In the genomic region with DNA sequence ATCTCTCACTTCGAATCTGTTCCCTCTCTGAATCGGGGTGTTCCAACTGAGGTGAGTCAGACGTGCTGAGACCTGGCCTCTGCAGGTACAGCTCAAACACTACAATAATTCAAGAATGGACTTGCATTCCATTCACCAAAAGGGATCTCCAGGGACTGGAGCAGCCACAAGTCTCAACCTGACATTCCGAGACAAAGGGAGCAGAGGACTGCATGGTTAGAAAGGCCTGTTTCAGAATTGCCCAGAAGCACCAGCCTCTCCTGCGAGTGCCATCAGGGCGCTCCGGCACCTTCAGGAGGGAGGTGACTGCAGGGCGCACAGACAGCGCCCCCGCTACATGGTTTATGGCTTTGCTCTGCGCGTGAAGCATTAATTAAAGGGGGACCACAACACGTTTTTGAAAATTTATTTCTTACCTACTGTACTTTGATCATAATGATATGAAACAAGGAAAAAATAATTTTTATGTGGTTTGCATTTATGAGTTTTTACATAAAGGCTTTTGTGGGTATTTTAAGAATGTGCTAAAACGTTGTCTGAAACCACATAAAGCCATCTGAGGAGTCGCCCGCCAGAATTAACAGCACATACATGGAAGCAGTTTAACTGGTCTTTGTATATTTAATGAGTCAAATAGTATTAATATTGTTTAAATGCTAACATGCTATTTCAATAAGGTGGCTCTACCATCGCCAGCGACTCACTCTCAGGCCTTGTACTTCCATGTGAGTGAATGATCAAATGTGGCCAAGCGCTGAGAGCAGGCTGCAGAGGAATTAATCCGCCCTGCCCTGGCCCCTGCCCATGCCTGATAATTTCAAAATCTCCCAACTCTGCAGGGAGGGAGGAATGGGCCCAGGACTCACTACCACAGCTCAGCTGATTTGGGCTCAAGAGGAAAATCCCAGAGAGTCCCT, we compare ENCODE assay signal across 10 cellular contexts. TPM values are rescaled to one million over a fixed set of nuclear protein-coding genes. Genes with fewer than 3 reads are reported as not detected.
DNase-seq lines count a peak whose midpoint lies in the region; ATAC-seq and TF ChIP-seq lines count a peak whose summit lies in the region.
"Had no signal": no experiment of that assay in that cellular context is flagged by ENCODE, and none has a peak within 500 bp of the region (broad histone marks: within the 10 kb centered on the region; RNA-seq: fewer than 3 reads in every experiment).

No MANE protein-coding gene starts in this region.

- H3K9me3 Mint-ChIP-seq in HFFc6 = no peaks in the 10 kb centered on the region

- peak; percentile 82 for ATAC-seq in left lung

- DNase-seq in HFFc6 = no peak
- DNase-seq in amniotic epithelial cell (ENCODE audit: low read depth) = peak; percentile 59
- no peak for DNase-seq in left lung
- no peak for DNase-seq in lower leg skin (ENCODE audit: low spot score in 2 of 2)
- DNase-seq in adrenal gland = no peak
- no peak for DNase-seq in NCI-H510A (lab: John Stamatoyannopoulos, UW)
- DNase-seq in NCI-H524 treated with DMSO at 0.1 percent for 48 hours (lab: John Stamatoyannopoulos, UW) = no peak
- DNase-seq: NCI-H446, SK-N-SH had no signal

- no peak overlapping the region for H3K9ac ChIP-seq in BLaER1 treated with 17β-estradiol and CSF1 and Interleukin-3, amounts not matched to agents 10 nM and 100 nM
- H3K9ac ChIP-seq: SK-N-SH had no signal

- peaks cover 23 to 99% (median 69%) of the 10 kb centered on the region in 11 experiments for H3K36me3 ChIP-seq in BLaER1 treated with 17β-estradiol and CSF1 and Interleukin-3, amounts not matched to agents 10 nM and 100 nM
- H3K36me3 ChIP-seq in left lung (peaks cover 0 to 30% of the 10 kb centered on the region in 2 donors), adrenal gland (replicated peaks in 1 of 2) (peaks cover 0 to 7% of the 10 kb centered on the region in 2 donors)

- 42 to 48% methylated on average over 20 of the region's 20 CpGs for WGBS in lower leg skin, 2 donors
- WGBS in adrenal gland, 4 donors = 86 to 95% (median 90%) methylated on average over 20 of the region's 20 CpGs

- no peak for TF ChIP-seq CTCF in HFFc6 (IDR thresholded peaks at IDR 0.05)
- TF ChIP-seq CTCF in left lung (IDR thresholded peaks at IDR 0.05) = no peak
- TF ChIP-seq CTCF in lower leg skin (IDR thresholded peaks at IDR 0.05) = no peak
- no peak for TF ChIP-seq CTCF in adrenal gland (IDR thresholded peaks at IDR 0.05)

- H3K4me2 ChIP-seq in BLaER1 treated with 17β-estradiol and CSF1 and Interleukin-3, amounts not matched to agents 10 nM and 100 nM = peak overlapping the region in 8 of 11 experiments; percentile 35 to 77 (median 58); a peak in 14 of 22 replicates
- H3K4me2 ChIP-seq: SK-N-SH had no signal

- H3K27me3 Mint-ChIP-seq in HFFc6 (ENCODE audit: insufficient read depth) = no peaks in the 10 kb centered on the region; the same call in none of the 2 replicates

- H4K20me1 ChIP-seq in BLaER1 treated with 17β-estradiol and CSF1 and Interleukin-3, amounts not matched to agents 10 nM and 100 nM = peaks cover 54 to 100% (median 96%) of the 10 kb centered on the region in 11 experiments

- peak overlapping the region; percentile 45; the same call in 1 of the 2 replicates for H3K27ac Mint-ChIP-seq in HFFc6

- H3K36me3 Mint-ChIP-seq in HFFc6 (ENCODE audit: low read depth) = peaks cover 8% of the 10 kb centered on the region; the same call in 1 of the 2 replicates

- no peak for TF ChIP-seq POLR2A in lower leg skin (IDR thresholded peaks at IDR 0.05)
- TF ChIP-seq POLR2A in adrenal gland (IDR thresholded peaks at IDR 0.05) = no peak

- peaks cover 29% of the 10 kb centered on the region for H3K4me1 Mint-ChIP-seq in HFFc6 (ENCODE audit: low read depth)

- no peaks in the 10 kb centered on the region for H3K27me3 ChIP-seq in BLaER1 treated with 17β-estradiol and CSF1 and Interleukin-3, amounts not matched to agents 10 nM and 100 nM
- H3K27me3 ChIP-seq in left lung (no peaks in the 10 kb centered on the region), adrenal gland (no peaks in the 10 kb centered on the region)

- no peaks in the 10 kb centered on the region for H3K9me3 ChIP-seq in BLaER1 treated with 17β-estradiol and CSF1 and Interleukin-3, amounts not matched to agents 10 nM and 100 nM (replicated peaks in 1 of 11)
- H3K9me3 ChIP-seq in left lung = no peaks in the 10 kb centered on the region
- H3K9me3 ChIP-seq in adrenal gland (replicated peaks in 1 of 3) = no peaks in the 10 kb centered on the region
- H3K9me3 ChIP-seq: SK-N-SH had no signal

- no peak overlapping the region for H3K4me3 ChIP-seq in BLaER1 treated with 17β-estradiol and CSF1 and Interleukin-3, amounts not matched to agents 10 nM and 100 nM
- no peak overlapping the region for H3K4me3 ChIP-seq in left lung
- H3K4me3 ChIP-seq in lower leg skin (ENCODE audit: low read depth, poor library complexity, severe bottlenecking) = no peak overlapping the region
- H3K4me3 ChIP-seq in adrenal gland = no peak overlapping the region

- no peak overlapping the region; the same call in 1 of the 2 replicates for H3K4me3 Mint-ChIP-seq in HFFc6

- intact Hi-C loops in left lung (cut with DNase I) (no loop called here), lower leg skin (cut with DNase I; ENCODE audit: low total_unique reads) (no loop called here), adrenal gland (cut with DNase I) (no loop called here)

- no peak overlapping the region for H3K27ac ChIP-seq in BLaER1 treated with 17β-estradiol and CSF1 and Interleukin-3, amounts not matched to agents 10 nM and 100 nM
- no peak overlapping the region for H3K27ac ChIP-seq in left lung
- no peak overlapping the region for H3K27ac ChIP-seq in adrenal gland

- peaks cover 0 to 41% (median 36%) of the 10 kb centered on the region in 10 experiments; a peak in 14 of 20 replicates for H3K4me1 ChIP-seq in BLaER1 treated with 17β-estradiol and CSF1 and Interleukin-3, amounts not matched to agents 10 nM and 100 nM
- H3K4me1 ChIP-seq in left lung = peaks cover 15 to 31% of the 10 kb centered on the region in 2 donors
- peaks cover 0 to 8% of the 10 kb centered on the region in 2 donors for H3K4me1 ChIP-seq in adrenal gland (replicated peaks in 1 of 2)

RNA-seq across cellular contexts. Expression of gene SLC66A1, which starts 49.4 kb away (rescaled TPM):
- 10 to 100 TPM; 13.3 to 15.6 (median 14.2) TPM for total RNA-seq in HFFc6 (2021; fragmentation: NEBNext Ultra II Directional; extraction: Animal tissue kit (Norgen Biotek cat#: 25700))
- total RNA-seq in left lung (10 to 100 TPM; 16.4 to 21.1 TPM), lower leg skin (10 to 100 TPM; 17.9 to 22.4 (median 19.5) TPM), adrenal gland (10 to 100 TPM; 22.1 to 50.8 (median 33.8) TPM)
- polyA plus RNA-seq in adrenal gland = 10 to 100 TPM; 19.1 to 82.9 (median 37.2) TPM

RNA-seq across cellular contexts. Expression of gene AKR7A2, which starts 49.5 kb away (rescaled TPM):
- 10 to 100 TPM; 62.8 to 74.2 (median 69.4) TPM for total RNA-seq in HFFc6 (2021; fragmentation: NEBNext Ultra II Directional; extraction: Animal tissue kit (Norgen Biotek cat#: 25700))
- total RNA-seq in left lung = 10 to 100 TPM; 43.2 to 62.8 TPM
- total RNA-seq in lower leg skin = 100 to 1,000 TPM in 1 of 4 donors, 10 to 100 TPM in 3; 84.1 to 132 (median 89.6) TPM
- 100 to 1,000 TPM in 7 of 8 donors, 10 to 100 TPM in 1; 97.8 to 235 (median 144) TPM for total RNA-seq in adrenal gland
- 10 to 100 TPM; 20.0 to 59.4 (median 23.2) TPM for polyA plus RNA-seq in adrenal gland
